ENCODE assay signal across 23 cellular contexts in genomic region chr2:112529751-112530150, GRCh38. TPM values are rescaled to one million over a fixed set of nuclear protein-coding genes. Genes with fewer than 3 reads are reported as not detected.
DNase-seq lines count a peak whose midpoint lies in the region; ATAC-seq and TF ChIP-seq lines count a peak whose summit lies in the region.
"Had no signal": no experiment of that assay in that cellular context is flagged by ENCODE, and none has a peak within 500 bp of the region (broad histone marks: within the 10 kb centered on the region; RNA-seq: fewer than 3 reads in every experiment).

No MANE protein-coding gene starts in this region.

- peak overlapping the region; percentile 50 for H3K27ac ChIP-seq in cingulate gyrus (ENCODE audit: low read depth, low read length)
- H3K27ac ChIP-seq: coronary artery had no signal

- H3K27ac Mint-ChIP-seq in CD14-positive monocyte (peak overlapping the region in 6 of 7 donors; percentile 30 to 72 (median 60)), neural crest cell (ENCODE audit: unreplicated experiment) (peak overlapping the region; percentile 19)
- no peak overlapping the region for H3K27ac Mint-ChIP-seq in stimulated activated effector memory CD8-positive, alpha-beta T cell treated with anti-CD3 and anti-CD28 coated beads, Interleukin-12 subunit alpha, Interleukin-12 subunit beta, amount 100 ng/mL, for 72 hours
- H3K27ac Mint-ChIP-seq: activated CD4-positive, alpha-beta T cell treated with anti-CD3 and anti-CD28 coated beads, Interleukin-2, amount 10 ng/mL, durations not matched to agents 7 days and 5 days; activated naive CD4-positive, alpha-beta T cell treated with anti-CD3 and anti-CD28 coated beads, Interleukin-2, amount 10 ng/mL, durations not matched to agents 7 days and 5 days; endodermal cell; IgD-negative memory B cell; memory B cell had no signal

- H3K27me3 Mint-ChIP-seq in CD14-positive monocyte (ENCODE audit: low read depth in 3 of 3) = no peaks in the 10 kb centered on the region
- no peaks in the 10 kb centered on the region for H3K27me3 Mint-ChIP-seq in neural crest cell (ENCODE audit: low read depth)
- H3K27me3 Mint-ChIP-seq: activated CD4-positive, alpha-beta T cell treated with anti-CD3 and anti-CD28 coated beads, Interleukin-2, amount 10 ng/mL, durations not matched to agents 7 days and 5 days; CD4-positive, alpha-beta memory T cell; IgD-negative memory B cell; memory B cell had no signal

- H3K4me1 Mint-ChIP-seq in CD14-positive monocyte (peaks cover 17% of the 10 kb centered on the region), neural crest cell (peaks cover 14% of the 10 kb centered on the region)
- H3K4me1 Mint-ChIP-seq in stimulated activated effector memory CD8-positive, alpha-beta T cell treated with anti-CD3 and anti-CD28 coated beads, Interleukin-12 subunit alpha, Interleukin-12 subunit beta, amount 100 ng/mL, for 72 hours = no peaks in the 10 kb centered on the region
- H3K4me1 Mint-ChIP-seq: activated CD4-positive, alpha-beta T cell treated with anti-CD3 and anti-CD28 coated beads, Interleukin-2, amount 10 ng/mL, durations not matched to agents 7 days and 5 days; activated naive CD4-positive, alpha-beta T cell treated with anti-CD3 and anti-CD28 coated beads, Interleukin-2, amount 10 ng/mL, durations not matched to agents 7 days and 5 days; CD4-positive, alpha-beta memory T cell; endodermal cell; IgD-negative memory B cell; memory B cell had no signal

- peaks cover 61 to 74% of the 10 kb centered on the region in 2 donors for H3K36me3 Mint-ChIP-seq in CD14-positive monocyte
- H3K36me3 Mint-ChIP-seq in neural crest cell (ENCODE audit: low read depth) = peaks cover 39% of the 10 kb centered on the region
- peaks cover 50% of the 10 kb centered on the region for H3K36me3 Mint-ChIP-seq in stimulated activated effector memory CD8-positive, alpha-beta T cell treated with anti-CD3 and anti-CD28 coated beads, Interleukin-12 subunit alpha, Interleukin-12 subunit beta, amount 100 ng/mL, for 72 hours

- no peaks in the 10 kb centered on the region for H3K9me3 Mint-ChIP-seq in CD14-positive monocyte
- no peaks in the 10 kb centered on the region for H3K9me3 Mint-ChIP-seq in neural crest cell
- H3K9me3 Mint-ChIP-seq in stimulated activated effector memory CD8-positive, alpha-beta T cell treated with anti-CD3 and anti-CD28 coated beads, Interleukin-12 subunit alpha, Interleukin-12 subunit beta, amount 100 ng/mL, for 72 hours = no peaks in the 10 kb centered on the region
- H3K9me3 Mint-ChIP-seq: activated CD4-positive, alpha-beta T cell treated with anti-CD3 and anti-CD28 coated beads, Interleukin-2, amount 10 ng/mL, durations not matched to agents 7 days and 5 days; activated naive CD4-positive, alpha-beta T cell treated with anti-CD3 and anti-CD28 coated beads, Interleukin-2, amount 10 ng/mL, durations not matched to agents 7 days and 5 days; CD4-positive, alpha-beta memory T cell; endodermal cell; IgD-negative memory B cell; memory B cell had no signal

- H3K4me3 Mint-ChIP-seq in CD14-positive monocyte = no peak overlapping the region
- peak overlapping the region; percentile 41 for H3K4me3 Mint-ChIP-seq in neural crest cell
- no peak overlapping the region for H3K4me3 Mint-ChIP-seq in stimulated activated effector memory CD8-positive, alpha-beta T cell treated with anti-CD3 and anti-CD28 coated beads, Interleukin-12 subunit alpha, Interleukin-12 subunit beta, amount 100 ng/mL, for 72 hours
- H3K4me3 Mint-ChIP-seq: activated CD4-positive, alpha-beta T cell treated with anti-CD3 and anti-CD28 coated beads, Interleukin-2, amount 10 ng/mL, durations not matched to agents 7 days and 5 days; activated naive CD4-positive, alpha-beta T cell treated with anti-CD3 and anti-CD28 coated beads, Interleukin-2, amount 10 ng/mL, durations not matched to agents 7 days and 5 days; CD4-positive, alpha-beta memory T cell; endodermal cell; IgD-negative memory B cell; memory B cell had no signal

- intact Hi-C loops in CD14-positive monocyte (cut with micrococcal nuclease) = no loop called here

- DNase-seq in CD14-positive monocyte (ENCODE audit: low spot score) (no peak), NOMO-1 (lab: John Stamatoyannopoulos, UW; ENCODE audit: unreplicated experiment in 2 of 2) (peak; percentile 39 to 66), neural crest cell (ENCODE audit: low read depth, low spot score) (no peak), DMS79 (lab: John Stamatoyannopoulos, UW) (no peak)
- DNase-seq in stimulated activated effector memory CD8-positive, alpha-beta T cell treated with anti-CD3 and anti-CD28 coated beads, Interleukin-12 subunit alpha, Interleukin-12 subunit beta, amount 100 ng/mL, for 72 hours (ENCODE audit: low spot score in 2 of 2) = no peak
- DNase-seq: activated CD4-positive, alpha-beta T cell treated with anti-CD3 and anti-CD28 coated beads, Interleukin-2, amount 10 ng/mL, durations not matched to agents 7 days and 5 days; activated naive CD4-positive, alpha-beta T cell treated with anti-CD3 and anti-CD28 coated beads, Interleukin-2, amount 10 ng/mL, durations not matched to agents 7 days and 5 days; amniotic stem cell; CD4-positive, alpha-beta memory T cell; endodermal cell; GDM1; GOT3; NCI-H146; NCI-H510A; NK-92 treated with Interleukin-12 subunit alpha and Interleukin-12 subunit beta, amount 100 ng/mL, for 24 hours; occipital lobe; RPMI8226; stimulated activated CD4-positive, alpha-beta T cell treated with anti-CD3 and anti-CD28 coated beads, Interleukin-2, amount 100 ng/mL, for 24 hours had no signal

- TF ChIP-seq CTCF in CD14-positive monocyte (IDR thresholded peaks at IDR 0.05) (no peak), neural crest cell (conservative IDR thresholded peaks at IDR 0.05) (no peak)

- no peak for ATAC-seq in stimulated activated effector memory CD8-positive, alpha-beta T cell treated with anti-CD3 and anti-CD28 coated beads, Interleukin-12 subunit alpha, Interleukin-12 subunit beta, amount 100 ng/mL, for 72 hours
- ATAC-seq in GM21737 (IDR thresholded peaks at IDR 0.05; ENCODE audit: unreplicated experiment) = no peak

RNA-seq across cellular contexts. Expression of gene POLR1B, which starts 12.5 kb away (rescaled TPM):
- 1 to 10 TPM; 5.2 to 6.3 TPM for polyA plus RNA-seq in CD14-positive monocyte
- total RNA-seq in neural crest cell = 35.8 and 39.9 TPM in 2 replicates

RNA-seq across cellular contexts. Expression of gene TTL, which starts 47.8 kb away (rescaled TPM):
- 1 to 10 TPM; 2.7 to 5.4 TPM for polyA plus RNA-seq in CD14-positive monocyte
- total RNA-seq in neural crest cell = 80.0 and 87.0 TPM in 2 replicates

RNA-seq across cellular contexts. Expression of gene CHCHD5, which starts 54.7 kb away (rescaled TPM):
- 10 to 100 TPM; 56.2 to 77.3 TPM for polyA plus RNA-seq in CD14-positive monocyte
- 29.4 and 35.4 TPM in 2 replicates for total RNA-seq in neural crest cell

Comparison
In these comparisons a context has a peak if more than half of its experiments do, and no peak if none do; other contexts are left out.
1. DNase-seq: peak in NOMO-1 (2 of 2); none in CD14-positive monocyte (single experiment), neural crest cell (single experiment), stimulated activated effector memory CD8-positive, alpha-beta T cell treated with anti-CD3 and anti-CD28 coated beads, Interleukin-12 subunit alpha, Interleukin-12 subunit beta, amount 100 ng/mL, for 72 hours (0 of 2) and DMS79 (single experiment).